9 cellular contexts compared by ENCODE assay signal in genomic region chr22:29030016-29030617, GRCh38. TPM values are rescaled to one million over a fixed set of nuclear protein-coding genes. Genes with fewer than 3 reads are reported as not detected.
DNase-seq lines count a peak whose midpoint lies in the region; ATAC-seq and TF ChIP-seq lines count a peak whose summit lies in the region.
"Had no signal": no experiment of that assay in that cellular context is flagged by ENCODE, and none has a peak within 500 bp of the region (broad histone marks: within the 10 kb centered on the region; RNA-seq: fewer than 3 reads in every experiment).

No MANE protein-coding gene starts in this region.

- H3K27ac ChIP-seq in iPS DF 6.9 (ENCODE audit: low read length): no peak overlapping the region
- no peak overlapping the region for H3K27ac ChIP-seq in skeletal muscle tissue (ENCODE audit: low read depth, low read length)

- H3K4me1 ChIP-seq in iPS DF 6.9 (ENCODE audit: control insufficient read depth, insufficient read depth, low read length) (peaks cover 11% of the 10 kb centered on the region), skeletal muscle tissue (ENCODE audit: control insufficient read depth in 3 of 3, insufficient read depth in 3 of 3, low read length in 3 of 3) (peaks cover 19 to 43% (median 22%) of the 10 kb centered on the region in 3 donors)

- H3K27me3 ChIP-seq in H7 (ENCODE audit: control insufficient read depth, insufficient read depth, low read length) (no peaks in the 10 kb centered on the region), iPS DF 6.9 (ENCODE audit: control insufficient read depth, insufficient read depth, low read length) (no peaks in the 10 kb centered on the region), skeletal muscle tissue (ENCODE audit: control insufficient read depth in 3 of 3, insufficient read depth in 3 of 3, low read length in 3 of 3) (no peaks in the 10 kb centered on the region)

- no peak for ATAC-seq in HG03095 (IDR thresholded peaks at IDR 0.05; ENCODE audit: unreplicated experiment)
- ATAC-seq in omental fat pad (ENCODE audit: low FRiP score): no peak

- DNase-seq in H7 (no peak), iPS DF 6.9 (ENCODE audit: low read depth, low spot score) (no peak), omental fat pad (ENCODE audit: low spot score) (no peak), NCI-H2029 treated with DMSO at 0.1 percent for 48 hours (lab: John Stamatoyannopoulos, UW) (no peak), NCI-H1930 (lab: John Stamatoyannopoulos, UW) (no peak)

- peak overlapping the region; percentile 43 to 58 (median 47) for H3K9ac ChIP-seq in skeletal muscle tissue (ENCODE audit: low read depth in 1 of 3, low read length in 3 of 3)

- H3K4me3 ChIP-seq in H7 (ENCODE audit: insufficient read depth, low read depth, low read length) (peak overlapping the region; percentile 39), WI38 (ENCODE audit: low read depth, low read length) (peak overlapping the region; percentile 51), iPS DF 6.9 (ENCODE audit: low read length) (peak overlapping the region; percentile 47; the same call in 1 of the 2 replicates), skeletal muscle tissue (ENCODE audit: low read length in 3 of 3) (peak overlapping the region in 2 of 3 donors; percentile 50 to 54)

- TF ChIP-seq CTCF in WI38 (IDR thresholded peaks at IDR 0.05; ENCODE audit: low read depth, low read length) (no peak), omental fat pad (IDR thresholded peaks at IDR 0.05) (no peak)

- WGBS in iPS DF 6.9 (ENCODE audit: insufficient coverage, insufficient read length): no CpG with 5 or more reads among the region's 20 CpGs

- H3K36me3 ChIP-seq in H7 (replicated peaks; ENCODE audit: control insufficient read depth, insufficient read depth, low read length) (no peaks in the 10 kb centered on the region; the same call in 1 of the 2 replicates), iPS DF 6.9 (ENCODE audit: control insufficient read depth, insufficient read depth, low read length) (no peaks in the 10 kb centered on the region), skeletal muscle tissue (ENCODE audit: control insufficient read depth in 3 of 3, insufficient read depth in 3 of 3, low read length in 3 of 3) (no peaks in the 10 kb centered on the region)

- H3K9me3 ChIP-seq in iPS DF 6.9 (ENCODE audit: control insufficient read depth, insufficient read depth, low read length) (no peaks in the 10 kb centered on the region), skeletal muscle tissue (ENCODE audit: control insufficient read depth in 3 of 3, low read length in 3 of 3) (no peaks in the 10 kb centered on the region)

RNA-seq across cellular contexts. Expression of gene C22orf31, which starts 31.5 kb away (rescaled TPM):
- total RNA-seq in H7 (2014; rRNA removed; shearing (Covaris generic)): not detected in 2 replicates
- total RNA-seq in skeletal muscle tissue: 1.6 TPM
- not detected for total RNA-seq in omental fat pad
- total RNA-seq: NCI-H460 had no signal

RNA-seq across cellular contexts. Expression of gene KREMEN1, which starts 42.7 kb away (rescaled TPM):
- total RNA-seq in H7 (2014; rRNA removed; shearing (Covaris generic)): 1.8 and 2.4 TPM in 2 replicates
- total RNA-seq in skeletal muscle tissue: 43.8 TPM
- 10 to 100 TPM; 11.1 to 23.8 (median 13.9) TPM for total RNA-seq in omental fat pad
